1 cellular context compared by ENCODE assay signal in the genomic region with DNA sequence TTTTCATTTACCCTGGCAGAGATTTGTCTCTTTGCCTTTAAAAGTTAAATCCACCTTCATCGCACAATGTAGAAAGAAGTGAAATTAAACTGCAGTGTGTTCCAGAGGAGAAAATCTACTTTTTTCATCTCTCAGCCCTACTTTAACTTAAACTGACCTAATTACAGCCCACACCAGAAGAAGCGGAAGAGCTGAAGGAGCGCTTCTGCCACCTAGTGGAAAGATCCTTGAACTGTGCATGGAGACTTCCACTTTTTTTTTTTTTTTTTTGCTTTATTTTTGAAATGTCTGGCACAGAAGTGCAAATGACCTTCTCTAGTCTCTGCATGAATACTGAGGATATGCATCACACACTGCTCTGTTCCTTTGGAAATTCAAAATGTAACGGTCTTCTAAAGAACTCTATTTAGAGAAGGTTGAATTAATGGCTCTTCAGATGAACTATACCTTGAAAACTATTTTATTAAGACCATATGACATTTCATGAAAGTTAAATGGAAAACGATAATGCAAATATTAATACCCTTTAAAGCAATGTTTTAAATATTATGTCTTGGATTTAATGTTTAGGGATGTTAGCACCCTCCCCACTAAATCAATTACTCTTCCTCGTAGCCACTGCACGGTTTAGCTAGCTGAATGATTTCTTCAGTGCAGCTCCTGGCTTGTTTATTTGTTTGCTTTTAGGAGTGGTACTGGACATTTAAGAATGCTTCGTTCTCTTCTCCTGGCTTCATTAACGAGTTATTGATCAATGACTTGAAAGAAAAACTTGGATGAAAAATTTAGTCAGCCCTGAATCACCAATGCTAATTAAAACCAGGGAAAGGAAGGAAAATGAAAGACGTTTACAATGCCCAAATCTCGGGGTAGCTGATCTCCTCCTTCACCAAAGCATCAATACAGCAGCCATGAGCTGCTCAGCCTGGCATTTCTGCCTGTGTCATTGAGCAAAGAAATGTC.
TF ChIP-seq lines count a peak whose summit lies in the region.

No MANE protein-coding gene starts in this region.

TF ChIP-seq in K562, 482 proteins besides CTCF, POLR2A, EP300 and RAD21 (continued from another document):
- TF ChIP-seq, protein P1, sequence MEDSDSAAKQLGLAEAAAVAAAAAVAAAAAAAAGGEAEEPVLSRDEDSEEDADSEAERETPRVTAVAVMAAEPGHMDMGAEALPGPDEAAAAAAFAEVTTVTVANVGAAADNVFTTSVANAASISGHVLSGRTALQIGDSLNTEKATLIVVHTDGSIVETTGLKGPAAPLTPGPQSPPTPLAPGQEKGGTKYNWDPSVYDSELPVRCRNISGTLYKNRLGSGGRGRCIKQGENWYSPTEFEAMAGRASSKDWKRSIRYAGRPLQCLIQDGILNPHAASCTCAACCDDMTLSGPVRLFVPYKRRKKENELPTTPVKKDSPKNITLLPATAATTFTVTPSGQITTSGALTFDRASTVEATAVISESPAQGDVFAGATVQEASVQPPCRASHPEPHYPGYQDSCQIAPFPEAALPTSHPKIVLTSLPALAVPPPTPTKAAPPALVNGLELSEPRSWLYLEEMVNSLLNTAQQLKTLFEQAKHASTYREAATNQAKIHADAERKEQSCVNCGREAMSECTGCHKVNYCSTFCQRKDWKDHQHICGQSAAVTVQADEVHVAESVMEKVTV (CRISPR knock-in tag; IDR thresholded peaks at IDR 0.05): peak; percentile 64; the same call in 1 of the 2 replicates
